8 cellular contexts compared by ENCODE assay signal in the genomic region with DNA sequence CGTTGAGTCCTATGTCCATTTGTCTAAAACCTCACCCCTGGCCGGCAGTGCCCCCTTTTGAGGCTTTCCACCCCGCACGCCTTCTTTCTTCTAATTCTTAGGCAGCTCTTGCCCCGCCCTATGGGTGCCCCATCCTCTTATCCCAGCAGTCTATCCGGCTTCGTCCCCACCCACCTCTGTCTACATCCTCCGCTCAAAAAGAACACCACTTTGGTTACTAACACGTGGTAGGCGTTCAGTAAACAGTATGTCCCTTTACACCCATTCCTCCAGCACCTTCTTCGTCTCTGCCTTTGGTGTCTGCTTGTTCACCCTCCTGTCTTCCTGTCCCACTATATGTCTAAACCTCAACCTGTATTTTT. TPM values are rescaled to one million over a fixed set of nuclear protein-coding genes. Genes with fewer than 3 reads are reported as not detected.
DNase-seq lines count a peak whose midpoint lies in the region; ATAC-seq, FAIRE-seq and TF ChIP-seq lines count a peak whose summit lies in the region.

No MANE protein-coding gene starts in this region.

- H3K4me2 ChIP-seq in SK-N-SH = peak overlapping the region; percentile 60; the same call in 1 of the 2 replicates

- H2AFZ ChIP-seq in SK-N-SH (ENCODE audit: low read depth) = no peak overlapping the region

- WGBS in SK-N-SH (ENCODE audit: low lambda C conversion rate) = 30% methylated on average over 11 of the region's 11 CpGs
- WGBS in psoas muscle, 3 donors = 15 to 47% (median 17%) methylated on average over 7 to 11 of the region's 11 CpGs

- no peak for TF ChIP-seq RAD21 in SK-N-SH (IDR thresholded peaks at IDR 0.05; ENCODE audit: low read length)

- H3K27ac ChIP-seq in SK-N-SH (ENCODE audit: low read depth in 2 of 2, low read length in 1 of 2) (no peak overlapping the region), psoas muscle (peak overlapping the region; percentile 58)

- ATAC-seq in psoas muscle = peak in 3 of 4 donors; percentile 20 to 51 (median 48)

- peaks cover 6% of the 10 kb centered on the region for H3F3A ChIP-seq in SK-N-SH (replicated peaks; ENCODE audit: insufficient read depth)

- H3K9me3 ChIP-seq in SK-N-SH = no peaks in the 10 kb centered on the region
- H3K9me3 ChIP-seq in psoas muscle = no peaks in the 10 kb centered on the region

- no peak overlapping the region for H3K9ac ChIP-seq in SK-N-SH

- in situ Hi-C loops in GM13976 (cut with MboI; ENCODE audit: low sequenced_read_pairs, unreplicated experiment) = no loop called here

- no peaks in the 10 kb centered on the region for H4K20me1 ChIP-seq in SK-N-SH (ENCODE audit: insufficient read depth)

- H3K79me2 ChIP-seq in SK-N-SH (ENCODE audit: insufficient read depth) = no peaks in the 10 kb centered on the region

- TF ChIP-seq EP300 in SK-N-SH (IDR thresholded peaks at IDR 0.05; ENCODE audit: borderline replicate concordance in 1 of 2, low read depth in 1 of 2, low read length in 1 of 2) = no peak

- FAIRE-seq in RCC 7860 (lab: Jason Lieb, UNC) = no peak

- DNase-seq in GM13976 (ENCODE audit: low spot score) (peak; percentile 26), SK-N-SH (no peak), fibroblast of mammary gland (ENCODE audit: low read depth) (peak; percentile 45), psoas muscle (peak in 1 of 2 donors; percentile 64), amygdala (lab: John Stamatoyannopoulos, UW) (no peak), RCC 7860 (ENCODE audit: low spot score) (no peak), dermis blood vessel endothelial cell (no peak), mesenteric fat pad (ENCODE audit: low spot score) (no peak)

- intact Hi-C loops in psoas muscle (cut with DNase I) = no loop called here

- TF ChIP-seq CTCF in GM13976 (IDR thresholded peaks at IDR 0.05; ENCODE audit: borderline replicate concordance, control extremely low read depth, extremely low read depth, insufficient read depth, missing control alignments) = no peak
- no peak for TF ChIP-seq CTCF in SK-N-SH (IDR thresholded peaks at IDR 0.05)
- no peak for TF ChIP-seq CTCF in fibroblast of mammary gland (conservative IDR thresholded peaks at IDR 0.05; ENCODE audit: control insufficient read depth, insufficient read depth, low read depth, low read length)
- no peak for TF ChIP-seq CTCF in psoas muscle (IDR thresholded peaks at IDR 0.05)

- H3K36me3 ChIP-seq in SK-N-SH (replicated peaks in 1 of 2; ENCODE audit: control insufficient read depth in 1 of 2, insufficient read depth in 2 of 2, low read length in 1 of 2) (no peaks in the 10 kb centered on the region), psoas muscle (ENCODE audit: insufficient read depth in 1 of 2, low read depth in 1 of 2) (no peaks in the 10 kb centered on the region)

- POLR2A ChIA-PET in SK-N-SH (lab: Yijun Ruan, JAX) = no interaction called here

- H3K4me3 ChIP-seq in SK-N-SH (ENCODE audit: low read depth in 2 of 2, low read length in 1 of 2) (no peak overlapping the region), fibroblast of mammary gland (ENCODE audit: control insufficient read depth, low read depth, low read length) (peak overlapping the region; percentile 22), psoas muscle (peak overlapping the region; percentile 65)

- CTCF ChIA-PET in SK-N-SH (lab: Yijun Ruan, JAX) = interaction anchor here (1.1 to 1.3 kb wide), 2 partner anchors 24 to 175 kb away, joined by 4 to 5 read pairs; no protein-coding TSS in a partner anchor

- H3K9me2 ChIP-seq in SK-N-SH = no peaks in the 10 kb centered on the region

- H3K27me3 ChIP-seq in SK-N-SH (ENCODE audit: insufficient read depth) = no peaks in the 10 kb centered on the region; the same call in 1 of the 2 replicates
- peaks cover 0 to 29% (median 0%) of the 10 kb centered on the region in 3 donors for H3K27me3 ChIP-seq in psoas muscle (ENCODE audit: insufficient read depth in 3 of 3, low read length in 2 of 3)

- H3K4me1 ChIP-seq in SK-N-SH (ENCODE audit: control insufficient read depth in 1 of 2, insufficient read depth in 2 of 2, low read depth in 1 of 2, low read length in 1 of 2) = no peaks in the 10 kb centered on the region; a peak in 1 of 4 replicates
- H3K4me1 ChIP-seq in psoas muscle = peaks cover 4% of the 10 kb centered on the region

TF ChIP-seq in SK-N-SH, 30 proteins besides CTCF, POLR2A, EP300 and RAD21:
- TF ChIP-seq, protein P1, sequence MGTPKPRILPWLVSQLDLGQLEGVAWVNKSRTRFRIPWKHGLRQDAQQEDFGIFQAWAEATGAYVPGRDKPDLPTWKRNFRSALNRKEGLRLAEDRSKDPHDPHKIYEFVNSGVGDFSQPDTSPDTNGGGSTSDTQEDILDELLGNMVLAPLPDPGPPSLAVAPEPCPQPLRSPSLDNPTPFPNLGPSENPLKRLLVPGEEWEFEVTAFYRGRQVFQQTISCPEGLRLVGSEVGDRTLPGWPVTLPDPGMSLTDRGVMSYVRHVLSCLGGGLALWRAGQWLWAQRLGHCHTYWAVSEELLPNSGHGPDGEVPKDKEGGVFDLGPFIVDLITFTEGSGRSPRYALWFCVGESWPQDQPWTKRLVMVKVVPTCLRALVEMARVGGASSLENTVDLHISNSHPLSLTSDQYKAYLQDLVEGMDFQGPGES (IDR thresholded peaks at IDR 0.05; ENCODE audit: low read depth, low read length) = no peak
- TF ChIP-seq MEF2A (IDR thresholded peaks at IDR 0.05; ENCODE audit: borderline replicate concordance, low read depth) (no peak), GATA2 (CRISPR knock-in tag; IDR thresholded peaks at IDR 0.05) (no peak), RFX5 (IDR thresholded peaks at IDR 0.05; ENCODE audit: low read length) (no peak), FOSL2 (IDR thresholded peaks at IDR 0.05; ENCODE audit: borderline replicate concordance, low read depth) (no peak), MXI1 (IDR thresholded peaks at IDR 0.05; ENCODE audit: low read depth, low read length) (no peak), FOXM1 (IDR thresholded peaks at IDR 0.05; ENCODE audit: low read depth) (no peak)
- TF ChIP-seq, protein P2, sequence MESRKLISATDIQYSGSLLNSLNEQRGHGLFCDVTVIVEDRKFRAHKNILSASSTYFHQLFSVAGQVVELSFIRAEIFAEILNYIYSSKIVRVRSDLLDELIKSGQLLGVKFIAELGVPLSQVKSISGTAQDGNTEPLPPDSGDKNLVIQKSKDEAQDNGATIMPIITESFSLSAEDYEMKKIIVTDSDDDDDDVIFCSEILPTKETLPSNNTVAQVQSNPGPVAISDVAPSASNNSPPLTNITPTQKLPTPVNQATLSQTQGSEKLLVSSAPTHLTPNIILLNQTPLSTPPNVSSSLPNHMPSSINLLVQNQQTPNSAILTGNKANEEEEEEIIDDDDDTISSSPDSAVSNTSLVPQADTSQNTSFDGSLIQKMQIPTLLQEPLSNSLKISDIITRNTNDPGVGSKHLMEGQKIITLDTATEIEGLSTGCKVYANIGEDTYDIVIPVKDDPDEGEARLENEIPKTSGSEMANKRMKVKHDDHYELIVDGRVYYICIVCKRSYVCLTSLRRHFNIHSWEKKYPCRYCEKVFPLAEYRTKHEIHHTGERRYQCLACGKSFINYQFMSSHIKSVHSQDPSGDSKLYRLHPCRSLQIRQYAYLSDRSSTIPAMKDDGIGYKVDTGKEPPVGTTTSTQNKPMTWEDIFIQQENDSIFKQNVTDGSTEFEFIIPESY (IDR thresholded peaks at IDR 0.05; ENCODE audit: borderline replicate concordance, low read depth) = no peak
- TF ChIP-seq, protein P3, sequence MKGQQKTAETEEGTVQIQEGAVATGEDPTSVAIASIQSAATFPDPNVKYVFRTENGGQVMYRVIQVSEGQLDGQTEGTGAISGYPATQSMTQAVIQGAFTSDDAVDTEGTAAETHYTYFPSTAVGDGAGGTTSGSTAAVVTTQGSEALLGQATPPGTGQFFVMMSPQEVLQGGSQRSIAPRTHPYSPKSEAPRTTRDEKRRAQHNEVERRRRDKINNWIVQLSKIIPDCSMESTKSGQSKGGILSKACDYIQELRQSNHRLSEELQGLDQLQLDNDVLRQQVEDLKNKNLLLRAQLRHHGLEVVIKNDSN (IDR thresholded peaks at IDR 0.05; ENCODE audit: borderline replicate concordance, low read depth) = no peak
- TF ChIP-seq, protein P4, sequence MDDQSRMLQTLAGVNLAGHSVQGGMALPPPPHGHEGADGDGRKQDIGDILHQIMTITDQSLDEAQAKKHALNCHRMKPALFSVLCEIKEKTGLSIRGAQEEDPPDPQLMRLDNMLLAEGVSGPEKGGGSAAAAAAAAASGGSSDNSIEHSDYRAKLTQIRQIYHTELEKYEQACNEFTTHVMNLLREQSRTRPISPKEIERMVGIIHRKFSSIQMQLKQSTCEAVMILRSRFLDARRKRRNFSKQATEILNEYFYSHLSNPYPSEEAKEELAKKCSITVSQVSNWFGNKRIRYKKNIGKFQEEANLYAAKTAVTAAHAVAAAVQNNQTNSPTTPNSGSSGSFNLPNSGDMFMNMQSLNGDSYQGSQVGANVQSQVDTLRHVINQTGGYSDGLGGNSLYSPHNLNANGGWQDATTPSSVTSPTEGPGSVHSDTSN (IDR thresholded peaks at IDR 0.05) = no peak
- TF ChIP-seq, protein P5, sequence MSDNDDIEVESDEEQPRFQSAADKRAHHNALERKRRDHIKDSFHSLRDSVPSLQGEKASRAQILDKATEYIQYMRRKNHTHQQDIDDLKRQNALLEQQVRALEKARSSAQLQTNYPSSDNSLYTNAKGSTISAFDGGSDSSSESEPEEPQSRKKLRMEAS (IDR thresholded peaks at IDR 0.05; ENCODE audit: low read depth) = no peak

RNA-seq across cellular contexts. Expression of a gene that starts 39.2 kb away (rescaled TPM):
- polyA plus RNA-seq in SK-N-SH (2012; rRNA removed) (2.6 TPM in 2 replicates), psoas muscle (10 to 100 TPM in 1 of 3 donors, 1 to 10 TPM in 2; 4.2 to 25.8 (median 5.0) TPM)
- polyA plus RNA-seq in SK-N-SH (2012; cell fraction: cytosol; rRNA removed) = 1.0 and 1.9 TPM in 2 replicates
- polyA plus RNA-seq in SK-N-SH (2012; cell fraction: nucleus; rRNA removed) = 5.5 and 5.6 TPM in 2 replicates
- total RNA-seq in psoas muscle (10 to 100 TPM in 2 of 4 donors, 1 to 10 TPM in 2; 8.2 to 15.8 (median 11.5) TPM), dermis blood vessel endothelial cell (21.6 and 46.4 TPM in 2 replicates), mesenteric fat pad (21.9 TPM)

Comparison
In these comparisons a context has a peak if more than half of its experiments do, and no peak if none do; other contexts are left out.
1. DNase-seq: peak in GM13976 (single experiment) and fibroblast of mammary gland (single experiment); none in SK-N-SH (single experiment), amygdala (0 of 56), RCC 7860 (single experiment), dermis blood vessel endothelial cell (single experiment) and mesenteric fat pad (single experiment).
2. H3K4me3 ChIP-seq: peak in fibroblast of mammary gland (single experiment) and psoas muscle (single experiment); none in SK-N-SH (0 of 2).